24 cellular contexts compared by ENCODE assay signal in the genomic region with DNA sequence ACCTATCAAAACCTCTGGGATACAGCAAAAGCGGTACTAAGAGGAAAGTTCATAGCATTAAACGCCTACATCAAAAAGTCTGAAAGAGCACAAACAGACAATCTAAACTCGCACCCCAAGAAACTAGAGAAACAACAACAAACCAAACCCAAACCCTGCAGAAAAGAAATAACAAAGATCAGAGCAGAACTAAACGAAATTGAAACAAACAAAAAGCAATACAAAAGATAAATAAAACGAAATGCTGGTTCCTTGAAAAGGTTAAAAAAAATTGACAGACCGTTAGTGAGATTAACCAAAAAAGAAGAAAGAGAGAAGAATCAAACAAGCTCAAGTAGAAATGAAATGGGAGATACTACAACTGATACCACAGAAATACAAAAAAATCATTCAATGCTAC.
"Had no signal": no experiment of that assay in that cellular context is flagged by ENCODE, and none has a peak within 500 bp of the region (broad histone marks: within the 10 kb centered on the region; RNA-seq: fewer than 3 reads in every experiment).

No MANE protein-coding gene starts in this region.

- H3K9ac ChIP-seq: KMS-11 had no signal

- ATAC-seq: K562, Right ventricle myocardium inferior, SK-N-SH treated with all-trans-retinoic acid at 6 μM for 48 hours had no signal

- H2AFZ ChIP-seq: PC-9 had no signal

- H3K4me3 ChIP-seq: K562, PC-9, Peyer's patch, SJCRH30 had no signal

- H3K4me1 ChIP-seq: Peyer's patch, SJCRH30 had no signal

- H3K36me3 ChIP-seq: Peyer's patch, SJCRH30 had no signal

- FAIRE-seq: K562 had no signal

- H3K4me2 ChIP-seq: KMS-11, PC-9 had no signal

- H3K27me3 ChIP-seq: Peyer's patch, SJCRH30 had no signal

- DNase-seq: Kasumi-1; MM.1S; NCI-H1092 treated with DMSO at 0.1 percent for 48 hours; NCI-H1436; NCI-H187; NCI-H2029; NCI-H2081 treated with DMSO at 0.1 percent for 48 hours; NCI-H2171; NCI-H226; NCI-H446; NCI-H510A; NCI-H524 treated with DMSO at 0.1 percent for 48 hours; NCI-H69; NCI-H774; NK-92 treated with Interleukin-12 subunit alpha and Interleukin-12 subunit beta, amount 100 ng/mL, for 24 hours; OCI-M1; PC-9; Peyer's patch; SHP77 treated with DMSO at 0.1 percent for 48 hours; SJCRH30 had no signal

- H3K27ac ChIP-seq: KMS-11, PC-9, Peyer's patch, SJCRH30 had no signal
